ENCODE assay signal across 8 cellular contexts in the genomic region with DNA sequence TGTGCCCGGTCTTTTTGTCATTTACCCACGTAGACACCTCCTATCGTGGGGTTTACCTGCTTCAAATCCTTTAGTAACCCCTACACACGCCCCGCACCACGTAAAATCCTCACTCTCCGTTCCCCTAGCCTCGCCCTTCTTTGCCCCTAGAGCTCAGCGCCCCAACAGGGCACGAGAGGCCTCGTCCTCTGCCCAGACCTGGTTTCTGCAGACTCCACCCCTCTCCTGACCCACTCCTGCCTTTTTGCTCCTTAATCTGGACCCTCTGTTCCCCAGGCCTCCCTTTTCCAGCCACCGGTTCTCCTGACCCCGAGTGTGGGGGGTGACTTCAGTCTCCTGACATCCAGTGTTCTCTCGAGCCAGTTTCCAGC. TPM values are rescaled to one million over a fixed set of nuclear protein-coding genes. Genes with fewer than 3 reads are reported as not detected.
DNase-seq lines count a peak whose midpoint lies in the region; ATAC-seq and TF ChIP-seq lines count a peak whose summit lies in the region.

No MANE protein-coding gene starts in this region.

- no peaks in the 10 kb centered on the region for H4K20me1 ChIP-seq in OCI-LY7 (ENCODE audit: insufficient read depth, low read length)

- peak overlapping the region; percentile 86 to 94 (median 92) for H3K27ac Mint-ChIP-seq in immature natural killer cell
- H3K27ac Mint-ChIP-seq in stimulated activated naive CD8-positive, alpha-beta T cell treated with anti-CD3 and anti-CD28 coated beads, Interleukin-15, amount 100 ng/mL, for 72 hours = peak overlapping the region; percentile 87 to 95

- peak overlapping the region; percentile 83 for H3K27ac ChIP-seq in HL-60 (replicated peaks)
- peak overlapping the region; percentile 25 for H3K27ac ChIP-seq in angular gyrus (ENCODE audit: low read depth, low read length)
- no peak overlapping the region for H3K27ac ChIP-seq in OCI-LY7 (ENCODE audit: low read depth, low read length, poor library complexity, severe bottlenecking)

- H3K36me3 Mint-ChIP-seq in immature natural killer cell = peaks cover 45 to 79% (median 71%) of the 10 kb centered on the region in 3 donors

- peak overlapping the region; percentile 89 for H3K9ac ChIP-seq in ES-I3 (ENCODE audit: low read depth, low read length)

- peak overlapping the region; percentile 57 for H3K4me3 ChIP-seq in HL-60 (replicated peaks; ENCODE audit: insufficient read depth, low read length)
- H3K4me3 ChIP-seq in OCI-LY7 (ENCODE audit: low read depth, low read length, poor library complexity, severe bottlenecking) = no peak overlapping the region

- POLR2A ChIA-PET in OCI-LY7 (lab: Charles Lee) = no interaction called here

- H3K27me3 Mint-ChIP-seq in immature natural killer cell (ENCODE audit: low read depth in 3 of 3) = peaks cover 3 to 10% (median 8%) of the 10 kb centered on the region in 3 donors
- H3K27me3 Mint-ChIP-seq in stimulated activated naive CD8-positive, alpha-beta T cell treated with anti-CD3 and anti-CD28 coated beads, Interleukin-15, amount 100 ng/mL, for 72 hours = no peaks in the 10 kb centered on the region

- peaks cover 24 to 32% of the 10 kb centered on the region in 2 donors for H3K4me1 Mint-ChIP-seq in immature natural killer cell
- H3K4me1 Mint-ChIP-seq in stimulated activated naive CD8-positive, alpha-beta T cell treated with anti-CD3 and anti-CD28 coated beads, Interleukin-15, amount 100 ng/mL, for 72 hours = peaks cover 21% of the 10 kb centered on the region

- H3K4me1 ChIP-seq in ES-I3 (ENCODE audit: insufficient read depth, low read length) = no peaks in the 10 kb centered on the region
- no peaks in the 10 kb centered on the region for H3K4me1 ChIP-seq in OCI-LY7 (ENCODE audit: insufficient read depth, low read length, poor library complexity, severe bottlenecking)

- no peak overlapping the region for H2AFZ ChIP-seq in OCI-LY7 (ENCODE audit: low read length)

- peak; percentile 52 for ATAC-seq in stimulated activated naive CD8-positive, alpha-beta T cell treated with anti-CD3 and anti-CD28 coated beads, Interleukin-15, amount 100 ng/mL, for 72 hours

- CTCF ChIA-PET in OCI-LY7 (lab: Charles Lee; ENCODE audit: unreplicated experiment) = no interaction called here

- TF ChIP-seq CTCF in HL-60 (IDR thresholded peaks at IDR 0.05; ENCODE audit: insufficient read depth, low read length) = no peak
- TF ChIP-seq CTCF in OCI-LY7 (conservative IDR thresholded peaks at IDR 0.05; ENCODE audit: low read length) = no peak

- intact Hi-C loops in OCI-LY7 (cut with micrococcal nuclease; ENCODE audit: unreplicated experiment) = no loop called here

- H3K9me3 ChIP-seq in ES-I3 (ENCODE audit: control insufficient read depth, insufficient read depth, low read length) (no peaks in the 10 kb centered on the region; the same call in 1 of the 2 replicates), OCI-LY7 (ENCODE audit: low read length) (no peaks in the 10 kb centered on the region)

- H3K36me3 ChIP-seq in ES-I3 (ENCODE audit: insufficient read depth, low read length) (no peaks in the 10 kb centered on the region; the same call in 1 of the 2 replicates), OCI-LY7 (ENCODE audit: insufficient read depth, low read length) (no peaks in the 10 kb centered on the region)

- peaks cover 20 to 41% (median 25%) of the 10 kb centered on the region in 6 donors for H3K9me3 Mint-ChIP-seq in immature natural killer cell
- H3K9me3 Mint-ChIP-seq in stimulated activated naive CD8-positive, alpha-beta T cell treated with anti-CD3 and anti-CD28 coated beads, Interleukin-15, amount 100 ng/mL, for 72 hours = peaks cover 51 to 63% of the 10 kb centered on the region in 2 donors

- no TSS peak for BruUV-seq in OCI-LY7 (replicated peaks; lab: Mats Ljungman, UMichigan)

- no peaks in the 10 kb centered on the region for H3K27me3 ChIP-seq in HL-60 (ENCODE audit: insufficient read depth, poor library complexity, severe bottlenecking)

- no peak overlapping the region for H3K4me2 ChIP-seq in OCI-LY7 (ENCODE audit: low read length)

- no peaks in the 10 kb centered on the region for H3K9me2 ChIP-seq in OCI-LY7 (ENCODE audit: insufficient read depth, low read length)

- peak overlapping the region; percentile 84 to 95 (median 94) for H3K4me3 Mint-ChIP-seq in immature natural killer cell
- peak overlapping the region; percentile 87 to 96 for H3K4me3 Mint-ChIP-seq in stimulated activated naive CD8-positive, alpha-beta T cell treated with anti-CD3 and anti-CD28 coated beads, Interleukin-15, amount 100 ng/mL, for 72 hours

- H3K79me2 ChIP-seq in OCI-LY7 (ENCODE audit: insufficient read depth, low read depth, low read length) = no peaks in the 10 kb centered on the region

- peak; percentile 25 to 33 for DNase-seq in HL-60 (ENCODE audit: low read depth in 1 of 2, low spot score in 1 of 2)
- DNase-seq in immature natural killer cell = no peak
- no peak for DNase-seq in stimulated activated naive CD8-positive, alpha-beta T cell treated with anti-CD3 and anti-CD28 coated beads, Interleukin-15, amount 100 ng/mL, for 72 hours
- DNase-seq in NCI-H774 (lab: John Stamatoyannopoulos, UW) = no peak
- DNase-seq in OCI-LY7 (ENCODE audit: low spot score) = no peak
- DNase-seq in NCI-H2029 (lab: John Stamatoyannopoulos, UW) = no peak

RNA-seq across cellular contexts. Expression of a gene that starts 0.4 kb away (rescaled TPM):
- 10 to 100 TPM in 2 of 3 donors, 1 to 10 TPM in 1; 9.9 to 15.2 (median 12.0) TPM for polyA plus RNA-seq in immature natural killer cell
- 0.57 TPM in 1 of 2 replicates, not detected in the other for total RNA-seq in OCI-LY7 (2014; rRNA removed; shearing (Covaris generic))
- total RNA-seq in OCI-LY7 (2022) = 0.27 TPM in 1 of 2 replicates, not detected in the other

RNA-seq across cellular contexts. Expression of a gene that starts 28.4 kb away (rescaled TPM):
- 10 to 100 TPM; 27.3 to 30.1 (median 29.1) TPM for polyA plus RNA-seq in immature natural killer cell
- total RNA-seq in OCI-LY7 (2014; rRNA removed; shearing (Covaris generic)) = 0.13 TPM in 1 of 2 replicates, not detected in the other
- 1.0 and 1.2 TPM in 2 replicates for total RNA-seq in OCI-LY7 (2022)

RNA-seq across cellular contexts. Expression of a gene that starts 30.9 kb away (rescaled TPM):
- polyA plus RNA-seq in immature natural killer cell = not detected
- total RNA-seq in OCI-LY7 (2014; rRNA removed; shearing (Covaris generic)) = not detected in 2 replicates
- total RNA-seq in OCI-LY7 (2022) = not detected in 2 replicates

RNA-seq across cellular contexts. Expression of a gene that starts 55.3 kb away (rescaled TPM):
- 1 to 10 TPM; 2.0 to 8.3 (median 4.1) TPM for polyA plus RNA-seq in immature natural killer cell
- total RNA-seq in OCI-LY7 (2014; rRNA removed; shearing (Covaris generic)) = not detected in 2 replicates
- total RNA-seq in OCI-LY7 (2022) = not detected in 2 replicates

Comparison
In these comparisons a context has a peak if more than half of its experiments do, and no peak if none do; other contexts are left out.
1. DNase-seq: peak in HL-60 (2 of 2); none in immature natural killer cell (0 of 3), stimulated activated naive CD8-positive, alpha-beta T cell treated with anti-CD3 and anti-CD28 coated beads, Interleukin-15, amount 100 ng/mL, for 72 hours (0 of 2), NCI-H774 (single experiment), OCI-LY7 (single experiment) and NCI-H2029 (single experiment).